ENCODE assay signal across 8 cellular contexts in genomic region chr10:99709480-99710229, GRCh38. TPM values are rescaled to one million over a fixed set of nuclear protein-coding genes. Genes with fewer than 3 reads are reported as not detected.
A peak's percentile ranks its signal among the peaks of the same experiment; 100 is the strongest.
DNase-seq lines count a peak whose midpoint lies in the region; TF ChIP-seq lines count a peak whose summit lies in the region.

No MANE protein-coding gene starts in this region.

- peaks cover 7% of the 10 kb centered on the region for H3K36me3 ChIP-seq in H7 (replicated peaks; ENCODE audit: control insufficient read depth, insufficient read depth, low read length)

- DNase-seq in GM12865 (ENCODE audit: low read depth) (peak; percentile 69), H7 (peak; percentile 29), SK-MEL-5 (ENCODE audit: low read depth, low spot score) (peak; percentile 68), kidney tubule cell (ENCODE audit: low spot score) (peak; percentile 49), NCI-H2029 (lab: John Stamatoyannopoulos, UW) (no peak), 8988T (no peak)
- no peak for DNase-seq in stimulated activated CD4-positive, alpha-beta T cell treated with anti-CD3 and anti-CD28 coated beads, Interleukin-4, amount 100 ng/mL, for 4 hours
- no peak for DNase-seq in activated CD4-positive, alpha-beta T cell treated with anti-CD3 and anti-CD28 coated beads for 4 hours

- no peak overlapping the region for H3K4me3 ChIP-seq in GM12865 (ENCODE audit: low read depth, low read length)
- H3K4me3 ChIP-seq in H7 (ENCODE audit: insufficient read depth, low read depth, low read length), result no peak overlapping the region

- no peaks in the 10 kb centered on the region for H3K27me3 ChIP-seq in H7 (ENCODE audit: control insufficient read depth, insufficient read depth, low read length)

- TF ChIP-seq CTCF in GM12865 (IDR thresholded peaks at IDR 0.05; ENCODE audit: insufficient read depth, low read depth, low read length, missing control alignments), result no peak

- in situ Hi-C loops in SK-MEL-5 (cut with HindIII; ENCODE audit: low pct_unique_long_range_greater_than_20kb, low sequenced_read_pairs), result no loop called here

RNA-seq across cellular contexts. Expression of gene COX15, which starts 22.3 kb away (rescaled TPM):
- 41.7 and 58.4 TPM in 2 replicates for total RNA-seq in H7 (2014; rRNA removed; shearing (Covaris generic))
- 36.1 and 38.0 TPM in 2 replicates for total RNA-seq in SK-MEL-5 (2014; rRNA removed; shearing (Covaris generic))
- polyA plus RNA-seq in SK-MEL-5 (2015; cell fraction: cytosol; rRNA removed), result 30.3 and 37.4 TPM in 2 replicates
- polyA plus RNA-seq in SK-MEL-5 (2015; cell fraction: nucleus; rRNA removed), result 21.7 and 25.7 TPM in 2 replicates

RNA-seq across cellular contexts. Expression of gene CUTC, which starts 22.4 kb away (rescaled TPM):
- total RNA-seq in H7 (2014; rRNA removed; shearing (Covaris generic)), result 23.6 and 29.4 TPM in 2 replicates
- 8.5 and 10.9 TPM in 2 replicates for total RNA-seq in SK-MEL-5 (2014; rRNA removed; shearing (Covaris generic))
- polyA plus RNA-seq in SK-MEL-5 (2015; cell fraction: cytosol; rRNA removed), result 6.5 and 10.0 TPM in 2 replicates
- 23.4 and 38.7 TPM in 2 replicates for polyA plus RNA-seq in SK-MEL-5 (2015; cell fraction: nucleus; rRNA removed)

RNA-seq across cellular contexts. Expression of gene ENTPD7, which starts 50.3 kb away (rescaled TPM):
- total RNA-seq in H7 (2014; rRNA removed; shearing (Covaris generic)), result 8.2 and 8.6 TPM in 2 replicates
- 19.4 and 21.5 TPM in 2 replicates for total RNA-seq in SK-MEL-5 (2014; rRNA removed; shearing (Covaris generic))
- polyA plus RNA-seq in SK-MEL-5 (2015; cell fraction: cytosol; rRNA removed), result 12.6 and 17.2 TPM in 2 replicates
- 5.4 and 8.4 TPM in 2 replicates for polyA plus RNA-seq in SK-MEL-5 (2015; cell fraction: nucleus; rRNA removed)

Comparison
In these comparisons a context has a peak if more than half of its experiments do, and no peak if none do; other contexts are left out.
1. DNase-seq: peak in GM12865 (single experiment), H7 (single experiment), SK-MEL-5 (single experiment) and kidney tubule cell (single experiment); none in NCI-H2029 (single experiment), stimulated activated CD4-positive, alpha-beta T cell treated with anti-CD3 and anti-CD28 coated beads, Interleukin-4, amount 100 ng/mL, for 4 hours (0 of 2), activated CD4-positive, alpha-beta T cell treated with anti-CD3 and anti-CD28 coated beads for 4 hours (0 of 2) and 8988T (single experiment).